In genomic region chr19:31285744-31286143, GRCh38 we compare ENCODE assay signal across 9 cellular contexts.
DNase-seq lines count a peak whose midpoint lies in the region; TF ChIP-seq lines count a peak whose summit lies in the region.
"Had no signal": no experiment of that assay in that cellular context is flagged by ENCODE, and none has a peak within 500 bp of the region (broad histone marks: within the 10 kb centered on the region; RNA-seq: fewer than 3 reads in every experiment).

No MANE protein-coding gene starts in this region.

- intact Hi-C loops in Calu3 (cut with micrococcal nuclease; ENCODE audit: unreplicated experiment) = no loop called here

- H3K27me3 Mint-ChIP-seq in HFFc6 (ENCODE audit: insufficient read depth) = no peaks in the 10 kb centered on the region; the same call in 1 of the 2 replicates
- peaks cover 3% of the 10 kb centered on the region for H3K27me3 Mint-ChIP-seq in nephron progenitor cell (ENCODE audit: low read depth, poor library complexity)
- no peaks in the 10 kb centered on the region for H3K27me3 Mint-ChIP-seq in Calu3 (ENCODE audit: unreplicated experiment)

- TF ChIP-seq CTCF in HFFc6 (IDR thresholded peaks at IDR 0.05) (no peak), coronary artery (IDR thresholded peaks at IDR 0.05) (no peak), nephron progenitor cell (IDR thresholded peaks at IDR 0.05) (no peak), Calu3 (IDR thresholded peaks at IDR 0.05; ENCODE audit: unreplicated experiment) (no peak)

- no peaks in the 10 kb centered on the region for H3K9me3 Mint-ChIP-seq in HFFc6
- H3K9me3 Mint-ChIP-seq in nephron progenitor cell = no peaks in the 10 kb centered on the region
- H3K9me3 Mint-ChIP-seq in Calu3 (ENCODE audit: low read depth, unreplicated experiment) = peaks cover 11% of the 10 kb centered on the region

- H3K4me3 ChIP-seq in coronary artery (peak overlapping the region; percentile 53), HAP-1 (no peak overlapping the region)

- H3K36me3 ChIP-seq in HAP-1 (replicated peaks) = no peaks in the 10 kb centered on the region

- H3K27ac ChIP-seq in coronary artery = no peak overlapping the region

- no peaks in the 10 kb centered on the region for H3K9me3 ChIP-seq in HAP-1

- no peaks in the 10 kb centered on the region for H3K4me1 ChIP-seq in HAP-1

- BruUV-seq in Calu3 (replicated peaks; lab: Mats Ljungman, UMichigan) = no TSS peak

- in situ Hi-C loops in ACHN (cut with HindIII; ENCODE audit: low pct_ligation_motif_present, low pct_unique_long_range_greater_than_20kb, low sequenced_read_pairs) (no loop called here), HAP-1 (cut with MboI; ENCODE audit: low sequenced_read_pairs) (no loop called here)

- CTCF ChIA-PET in Calu3 (lab: Charles Lee) = no interaction called here

- H3K4me3 Mint-ChIP-seq in HFFc6 (peak overlapping the region; percentile 84), nephron progenitor cell (no peak overlapping the region), Calu3 (ENCODE audit: low read depth, unreplicated experiment) (no peak overlapping the region)

- H3K27ac Mint-ChIP-seq in HFFc6 (peak overlapping the region; percentile 84), nephron progenitor cell (no peak overlapping the region), Calu3 (ENCODE audit: unreplicated experiment) (no peak overlapping the region)

- H3K27me3 ChIP-seq in HAP-1 (ENCODE audit: low read depth) = no peaks in the 10 kb centered on the region

- H3K36me3 Mint-ChIP-seq in HFFc6 (ENCODE audit: low read depth) (no peaks in the 10 kb centered on the region), nephron progenitor cell (ENCODE audit: low read depth) (no peaks in the 10 kb centered on the region), Calu3 (ENCODE audit: insufficient read depth, unreplicated experiment) (no peaks in the 10 kb centered on the region)

- DNase-seq in ACHN (peak; percentile 12), HFFc6 (no peak), coronary artery (ENCODE audit: low spot score) (no peak), middle frontal gyrus (ENCODE audit: extremely low spot score, low spot score) (peak; percentile 14), HAP-1 (ENCODE audit: low spot score in 2 of 2) (no peak), nephron progenitor cell (no peak), Calu3 (no peak), NCI-H128 (lab: John Stamatoyannopoulos, UW; ENCODE audit: unreplicated experiment) (no peak)
- DNase-seq: left colon had no signal

- H3K4me1 Mint-ChIP-seq in HFFc6 (ENCODE audit: low read depth) (peaks cover 12% of the 10 kb centered on the region), nephron progenitor cell (peaks cover 51% of the 10 kb centered on the region), Calu3 (ENCODE audit: low read depth, unreplicated experiment) (no peaks in the 10 kb centered on the region)

Comparison
In these comparisons a context has a peak if more than half of its experiments do, and no peak if none do; other contexts are left out.
1. DNase-seq: peak in ACHN (single experiment) and middle frontal gyrus (single experiment); none in HFFc6 (single experiment), coronary artery (single experiment), HAP-1 (0 of 2), nephron progenitor cell (single experiment), Calu3 (single experiment) and NCI-H128 (single experiment).